Comparison of ENCODE assay signal across 24 cellular contexts in genomic region chr10:78321500-78321899, GRCh38.
"Had no signal": no experiment of that assay in that cellular context is flagged by ENCODE, and none has a peak within 500 bp of the region (broad histone marks: within the 10 kb centered on the region; RNA-seq: fewer than 3 reads in every experiment).

No MANE protein-coding gene starts in this region.

- H3K27ac Mint-ChIP-seq: activated naive CD4-positive, alpha-beta T cell treated with anti-CD3 and anti-CD28 coated beads, Interleukin-2, amount 50 U/mL, for 24 hours; natural killer cell treated with Interleukin-12 subunit alpha and Interleukin-12 subunit beta and Interleukin-15 and Interleukin-18, amount 100 ng/mL, for 72 hours; stimulated activated effector memory CD8-positive, alpha-beta T cell treated with anti-CD3 and anti-CD28 coated beads, Interleukin-12 subunit alpha, Interleukin-12 subunit beta, amount 100 ng/mL, for 72 hours; T-helper 2 cell treated with Interferon-gamma antibody and Interleukin-4, amounts not matched to agents 5 μg/mL and 100 μg/mL, for 36 hours had no signal

- H3K4me1 ChIP-seq: pancreas, right lobe of liver, testis, upper lobe of left lung had no signal

- H3K4me3 ChIP-seq: adrenal gland, hepatocyte, left ventricle myocardium inferior, pancreas, right lobe of liver, skin epidermis, testis, upper lobe of left lung had no signal

- ATAC-seq: effector memory CD8-positive, alpha-beta T cell; esophagus mucosa; natural killer cell treated with Interleukin-12 subunit alpha and Interleukin-12 subunit beta and Interleukin-15 and Interleukin-18, amount 100 ng/mL, for 72 hours; pancreas; right lobe of liver had no signal

- H3K36me3 Mint-ChIP-seq: stimulated activated effector memory CD8-positive, alpha-beta T cell treated with anti-CD3 and anti-CD28 coated beads, Interleukin-12 subunit alpha, Interleukin-12 subunit beta, amount 100 ng/mL, for 72 hours had no signal

- H3K4me3 Mint-ChIP-seq: activated naive CD4-positive, alpha-beta T cell treated with anti-CD3 and anti-CD28 coated beads, Interleukin-2, amount 50 U/mL, for 24 hours; effector memory CD8-positive, alpha-beta T cell; natural killer cell treated with Interleukin-12 subunit alpha and Interleukin-12 subunit beta and Interleukin-15 and Interleukin-18, amount 100 ng/mL, for 72 hours; stimulated activated effector memory CD8-positive, alpha-beta T cell treated with anti-CD3 and anti-CD28 coated beads, Interleukin-12 subunit alpha, Interleukin-12 subunit beta, amount 100 ng/mL, for 72 hours; T-helper 2 cell treated with Interferon-gamma antibody and Interleukin-4, amounts not matched to agents 5 μg/mL and 100 μg/mL, for 36 hours had no signal

- H3K36me3 ChIP-seq: adrenal gland, left ventricle myocardium inferior, neutrophil, pancreas, right lobe of liver, upper lobe of left lung, WERI-Rb-1 had no signal

- DNase-seq: activated gamma-delta T cell; adrenal gland; central memory CD4-positive, alpha-beta T cell; effector memory CD8-positive, alpha-beta T cell; glutamatergic neuron; kidney glomerular epithelial cell; left ventricle myocardium inferior; mammary epithelial cell; midbrain; pancreas; SK-N-SH; stimulated activated CD4-positive, alpha-beta T cell treated with anti-CD3 and anti-CD28 coated beads, Interleukin-1b, Interleukin-23, amount 100 ng/mL, for 48 hours; testis; upper lobe of left lung; WERI-Rb-1 had no signal

- H3K9me3 ChIP-seq: neutrophil, testis had no signal

- H3K27ac ChIP-seq: adrenal gland, hepatocyte, left ventricle myocardium inferior, neutrophil, pancreas, right lobe of liver, skin epidermis, testis, upper lobe of left lung, WERI-Rb-1 had no signal

- H3K27me3 ChIP-seq: adrenal gland, hepatocyte, neutrophil, pancreas, right lobe of liver, testis, upper lobe of left lung had no signal
